20 cellular contexts compared by ENCODE assay signal in the genomic region with DNA sequence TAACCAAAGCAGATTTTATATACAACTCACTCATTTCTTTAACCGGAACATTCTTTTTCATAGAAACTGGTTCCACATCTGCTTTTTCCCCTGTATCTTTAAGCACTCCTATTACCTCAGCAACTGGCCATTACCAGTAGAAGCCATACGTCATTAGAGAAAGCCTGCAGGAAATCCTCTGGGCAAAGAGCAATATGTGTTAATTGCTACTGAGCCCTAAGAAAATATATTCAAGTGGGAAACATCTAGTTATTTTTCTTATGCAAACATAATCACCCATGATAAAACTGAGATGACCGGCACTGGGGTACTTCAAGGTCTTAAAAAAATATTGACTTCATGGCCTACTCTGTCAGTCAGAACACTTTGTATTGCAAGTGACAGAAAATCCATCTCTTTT.
"Had no signal": no experiment of that assay in that cellular context is flagged by ENCODE, and none has a peak within 500 bp of the region (broad histone marks: within the 10 kb centered on the region; RNA-seq: fewer than 3 reads in every experiment).

No MANE protein-coding gene starts in this region.

- ATAC-seq: activated CD8-positive, alpha-beta T cell treated with anti-CD3 and anti-CD28 coated beads, Interleukin-2, amount 10 ng/mL, durations not matched to agents 7 days and 5 days; PC-3; T-helper 17 cell had no signal

- H3K9me3 ChIP-seq: breast epithelium, colonic mucosa had no signal

- DNase-seq: activated CD4-positive, alpha-beta T cell treated with anti-CD3 and anti-CD28 coated beads, Interleukin-2, amount 50 U/mL, for 4 hours; activated CD4-positive, CD25-positive, alpha-beta regulatory T cell; activated CD8-positive, alpha-beta memory T cell treated with anti-CD3 and anti-CD28 coated beads, Interleukin-2, amount 50 U/mL, for 48 hours; activated CD8-positive, alpha-beta T cell treated with anti-CD3 and anti-CD28 coated beads, Interleukin-2, amount 10 ng/mL, durations not matched to agents 7 days and 5 days; activated effector memory CD4-positive, alpha-beta T cell treated with Interleukin-2 at 50 U/mL for 16 hours; activated naive CD4-positive, alpha-beta T cell; activated T-cell treated with anti-CD3 and anti-CD28 coated beads, Interleukin-2, amount 50 U/mL, for 1 hour; aorta; colonic mucosa; NCI-H1092 treated with DMSO at 0.1 percent for 48 hours; NCI-H146; NCI-H1930; NCI-H2227 treated with DMSO at 0.1 percent for 48 hours; NCI-H446 treated with DMSO at 0.1 percent for 48 hours; NCI-H526 treated with DMSO at 0.1 percent for 48 hours; PC-3; SIG-M5; T-helper 17 cell; T-helper 9 cell had no signal

- H3K4me1 ChIP-seq: breast epithelium, colonic mucosa had no signal

- H3K4me3 ChIP-seq: breast epithelium, colonic mucosa had no signal

- H3K36me3 ChIP-seq: breast epithelium, colonic mucosa had no signal
